ENCODE assay signal across 23 cellular contexts in genomic region chr1:29546496-29546895, GRCh38.
"Had no signal": no experiment of that assay in that cellular context is flagged by ENCODE, and none has a peak within 500 bp of the region (broad histone marks: within the 10 kb centered on the region; RNA-seq: fewer than 3 reads in every experiment).

No MANE protein-coding gene starts in this region.

- H3K4me1 Mint-ChIP-seq: memory B cell; stimulated activated memory B cell treated with anti-CD40 and anti-IgM and Interleukin-4, amounts not matched to agents 10 μg/mL and 1 μg/mL and 100 μg/mL, for 72 hours had no signal

- H3K27ac Mint-ChIP-seq: memory B cell; natural killer cell treated with Interleukin-12 subunit alpha and Interleukin-12 subunit beta and Interleukin-15 and Interleukin-18, amount 100 ng/mL, for 72 hours; progenitor cell of endocrine pancreas; stimulated activated memory B cell treated with anti-CD40 and anti-IgM and Interleukin-4, amounts not matched to agents 10 μg/mL and 1 μg/mL and 100 μg/mL, for 72 hours; stimulated activated naive CD8-positive, alpha-beta T cell treated with anti-CD3 and anti-CD28 coated beads, Interleukin-15, Interleukin-2, amounts not matched to agents 100 ng/mL and 50 ng/mL, for 24 hours had no signal

- H3K9me3 Mint-ChIP-seq: natural killer cell treated with Interleukin-12 subunit alpha and Interleukin-12 subunit beta and Interleukin-15 and Interleukin-18, amount 100 ng/mL, for 72 hours; neural progenitor cell; stimulated activated memory B cell treated with anti-CD40 and anti-IgM and Interleukin-4, amounts not matched to agents 10 μg/mL and 1 μg/mL and 100 μg/mL, for 72 hours; stimulated activated naive CD8-positive, alpha-beta T cell treated with anti-CD3 and anti-CD28 coated beads, Interleukin-15, Interleukin-2, amounts not matched to agents 100 ng/mL and 50 ng/mL, for 24 hours had no signal

- DNase-seq: cortex of kidney; dorsolateral prefrontal cortex; effector memory CD4-positive, alpha-beta T cell; gastrocnemius medialis; heart right ventricle; hypothalamus; left lung; lower lobe of right lung; midbrain; occipital lobe; pancreas; right cardiac atrium; stimulated activated CD4-positive, alpha-beta T cell treated with anti-CD3 and anti-CD28 coated beads, Interleukin-4, amount 100 ng/mL, for 1 hour; trophoblast cell had no signal

- H3K4me3 Mint-ChIP-seq: memory B cell; natural killer cell treated with Interleukin-12 subunit alpha and Interleukin-12 subunit beta and Interleukin-15 and Interleukin-18, amount 100 ng/mL, for 72 hours; neural progenitor cell; stimulated activated memory B cell treated with anti-CD40 and anti-IgM and Interleukin-4, amounts not matched to agents 10 μg/mL and 1 μg/mL and 100 μg/mL, for 72 hours; stimulated activated naive CD8-positive, alpha-beta T cell treated with anti-CD3 and anti-CD28 coated beads, Interleukin-15, Interleukin-2, amounts not matched to agents 100 ng/mL and 50 ng/mL, for 24 hours had no signal

- H3K27ac ChIP-seq: dorsolateral prefrontal cortex, epithelial cell of prostate, esophagus muscularis mucosa, gastrocnemius medialis, heart right ventricle, left lung, lower lobe of right lung, neural progenitor cell, pancreas had no signal

- H3K9me3 ChIP-seq: esophagus muscularis mucosa, gastrocnemius medialis, heart right ventricle, left lung, lower lobe of right lung, pancreas had no signal

- H2AFZ ChIP-seq: neural progenitor cell had no signal

- H3K4me1 ChIP-seq: esophagus muscularis mucosa, gastrocnemius medialis, heart right ventricle, left lung, lower lobe of right lung, neural progenitor cell, pancreas had no signal

- H3K27me3 ChIP-seq: gastrocnemius medialis, neural progenitor cell, pancreas had no signal

- H3K36me3 ChIP-seq: esophagus muscularis mucosa, gastrocnemius medialis, heart right ventricle, left lung, lower lobe of right lung, neural progenitor cell, pancreas had no signal

- H3K4me3 ChIP-seq: dorsolateral prefrontal cortex, esophagus muscularis mucosa, gastrocnemius medialis, heart right ventricle, left lung, lower lobe of right lung, neural progenitor cell, pancreas, smooth muscle cell had no signal

- H3K27me3 Mint-ChIP-seq: stimulated activated naive CD8-positive, alpha-beta T cell treated with anti-CD3 and anti-CD28 coated beads, Interleukin-15, Interleukin-2, amounts not matched to agents 100 ng/mL and 50 ng/mL, for 24 hours had no signal

- ATAC-seq: gastrocnemius medialis; heart right ventricle; left lung; lower lobe of right lung; natural killer cell treated with Interleukin-12 subunit alpha and Interleukin-12 subunit beta and Interleukin-15 and Interleukin-18, amount 100 ng/mL, for 72 hours; pancreas; right cardiac atrium; stimulated activated memory B cell treated with anti-CD40 and anti-IgM and Interleukin-4, amounts not matched to agents 10 μg/mL and 1 μg/mL and 100 μg/mL, for 72 hours had no signal

- H3K9ac ChIP-seq: neural progenitor cell had no signal

- H3K4me2 ChIP-seq: neural progenitor cell, smooth muscle cell had no signal
